In genomic region chr10:63819753-63820347, GRCh38 we compare ENCODE assay signal across 8 cellular contexts.
DNase-seq lines count a peak whose midpoint lies in the region; ATAC-seq and TF ChIP-seq lines count a peak whose summit lies in the region.

No MANE protein-coding gene starts in this region.

- peak; percentile 50 for ATAC-seq in Right ventricle myocardium inferior
- no peak for ATAC-seq in activated CD8-positive, alpha-beta T cell treated with anti-CD3 and anti-CD28 coated beads, Interleukin-2, amount 10 ng/mL, durations not matched to agents 7 days and 5 days
- no peak for ATAC-seq in HG02840 (IDR thresholded peaks at IDR 0.05; ENCODE audit: low FRiP score, unreplicated experiment)
- no peak for ATAC-seq in HG02884 (IDR thresholded peaks at IDR 0.05; ENCODE audit: unreplicated experiment)

- TF ChIP-seq CTCF in NB4 (IDR thresholded peaks at IDR 0.05; ENCODE audit: low read depth, low read length) (peak; percentile 72), cardiac muscle cell (IDR thresholded peaks at IDR 0.05; ENCODE audit: low read depth, low read length) (peak; percentile 93)

- no peaks in the 10 kb centered on the region for H3K36me3 ChIP-seq in cardiac muscle cell

- no peak overlapping the region for H3K27ac ChIP-seq in cardiac muscle cell

- no peak for TF ChIP-seq POLR2A in NB4 (IDR thresholded peaks at IDR 0.05; ENCODE audit: extremely low read depth, insufficient read length)

- H3K9me3 Mint-ChIP-seq in activated CD8-positive, alpha-beta T cell treated with anti-CD3 and anti-CD28 coated beads, Interleukin-2, amount 10 ng/mL, durations not matched to agents 7 days and 5 days (ENCODE audit: insufficient read depth), result no peaks in the 10 kb centered on the region

- H3K9me3 ChIP-seq in cardiac muscle cell (ENCODE audit: low read depth), result no peaks in the 10 kb centered on the region

- POLR2A ChIA-PET in activated CD8-positive, alpha-beta T cell treated with anti-CD3 and anti-CD28 coated beads, Interleukin-2, amount 10 ng/mL, durations not matched to agents 7 days and 5 days (lab: Charles Lee), result no interaction called here

- no peaks in the 10 kb centered on the region for H3K4me1 Mint-ChIP-seq in activated CD8-positive, alpha-beta T cell treated with anti-CD3 and anti-CD28 coated beads, Interleukin-2, amount 10 ng/mL, durations not matched to agents 7 days and 5 days (ENCODE audit: low read depth)

- CTCF ChIA-PET in activated CD8-positive, alpha-beta T cell treated with anti-CD3 and anti-CD28 coated beads, Interleukin-2, amount 10 ng/mL, durations not matched to agents 7 days and 5 days (lab: Charles Lee), result interaction anchor here (0.9 to 1.3 kb wide), 3 partner anchors 12 to 47 kb away, joined by 3 to 4 read pairs (median 3); no protein-coding TSS in a partner anchor

- peak; percentile 75 for DNase-seq in Right ventricle myocardium inferior (ENCODE audit: missing footprints)
- no peak for DNase-seq in cardiac septum (ENCODE audit: low spot score)
- peak; percentile 37 for DNase-seq in NB4 (ENCODE audit: low read depth)
- peak; percentile 23 for DNase-seq in activated CD8-positive, alpha-beta T cell treated with anti-CD3 and anti-CD28 coated beads, Interleukin-2, amount 10 ng/mL, durations not matched to agents 7 days and 5 days
- peak; percentile 80 to 86 for DNase-seq in cardiac muscle cell (ENCODE audit: low read depth in 1 of 2, low spot score in 1 of 2)
- DNase-seq in renal cortical epithelial cell (ENCODE audit: low read depth), result peak; percentile 67

- no peaks in the 10 kb centered on the region for H3K27me3 ChIP-seq in cardiac muscle cell

- peaks cover 12% of the 10 kb centered on the region for H3K27me3 Mint-ChIP-seq in activated CD8-positive, alpha-beta T cell treated with anti-CD3 and anti-CD28 coated beads, Interleukin-2, amount 10 ng/mL, durations not matched to agents 7 days and 5 days (ENCODE audit: low read depth)

- intact Hi-C loops in Right ventricle myocardium inferior (cut with DNase I), result loop anchor here (1.0 to 2.0 kb wide), 2 partner anchors 19 to 653 kb away; no protein-coding TSS in a partner anchor
- intact Hi-C loops in cardiac septum (cut with DNase I), result no loop called here

- H3K36me3 Mint-ChIP-seq in activated CD8-positive, alpha-beta T cell treated with anti-CD3 and anti-CD28 coated beads, Interleukin-2, amount 10 ng/mL, durations not matched to agents 7 days and 5 days (ENCODE audit: low read depth), result no peaks in the 10 kb centered on the region

- no peaks in the 10 kb centered on the region for H3K4me1 ChIP-seq in cardiac muscle cell (ENCODE audit: low read depth)

- no peak overlapping the region for H3K4me3 Mint-ChIP-seq in activated CD8-positive, alpha-beta T cell treated with anti-CD3 and anti-CD28 coated beads, Interleukin-2, amount 10 ng/mL, durations not matched to agents 7 days and 5 days

- H3K4me3 ChIP-seq in NB4 (ENCODE audit: low read depth, low read length), result no peak overlapping the region
- H3K4me3 ChIP-seq in cardiac muscle cell, result no peak overlapping the region

- no peak overlapping the region for H3K27ac Mint-ChIP-seq in activated CD8-positive, alpha-beta T cell treated with anti-CD3 and anti-CD28 coated beads, Interleukin-2, amount 10 ng/mL, durations not matched to agents 7 days and 5 days
